In the genomic region with DNA sequence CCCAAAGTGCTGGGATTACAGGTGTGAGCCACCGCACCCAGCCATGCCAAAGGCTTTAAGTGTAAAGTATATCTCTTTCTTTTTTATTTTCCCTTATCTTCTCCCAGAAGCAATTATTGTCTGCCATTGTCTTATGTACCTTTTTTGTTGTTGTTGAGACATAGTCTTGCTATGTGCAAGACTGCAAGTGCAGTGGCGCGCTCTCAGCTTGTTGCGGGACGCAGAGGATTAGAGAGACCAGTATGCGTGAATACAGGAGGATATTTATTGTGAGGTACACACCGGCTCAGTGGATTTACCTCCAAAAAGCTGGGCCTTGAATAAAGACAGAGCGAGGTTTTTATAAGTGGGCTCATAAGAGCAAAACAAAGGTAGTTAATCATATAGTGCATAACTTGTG, we compare ENCODE assay signal across 30 cellular contexts. TPM values are rescaled to one million over a fixed set of nuclear protein-coding genes. Genes with fewer than 3 reads are reported as not detected.
"Had no signal": no experiment of that assay in that cellular context is flagged by ENCODE, and none has a peak within 500 bp of the region (broad histone marks: within the 10 kb centered on the region; RNA-seq: fewer than 3 reads in every experiment).

No MANE protein-coding gene starts in this region.

- H3K27me3 ChIP-seq: stomach, suprapubic skin, testis, thyroid gland, tibial artery, tibial nerve, transverse colon, upper lobe of left lung, upper lobe of right lung, uterus, vagina had no signal

- H3K4me1 ChIP-seq: stomach, suprapubic skin, testis, thyroid gland, tibial nerve, upper lobe of left lung, upper lobe of right lung, uterus, vagina had no signal

- H3K9me3 ChIP-seq: stomach, suprapubic skin, testis, thoracic aorta, thyroid gland, tibial artery, tibial nerve, transverse colon, upper lobe of left lung, upper lobe of right lung, uterus, vagina had no signal

- H3K36me3 ChIP-seq: suprapubic skin, thyroid gland, transverse colon, upper lobe of left lung, upper lobe of right lung, uterus, vagina had no signal

- H3K9me3 Mint-ChIP-seq: stimulated activated effector memory CD8-positive, alpha-beta T cell treated with anti-CD3 and anti-CD28 coated beads, Interleukin-12 subunit alpha, Interleukin-12 subunit beta, amount 100 ng/mL, for 72 hours; stimulated activated memory B cell treated with anti-CD40 and anti-IgM and Interleukin-4, amounts not matched to agents 10 μg/mL and 1 μg/mL and 100 μg/mL, for 72 hours; stimulated activated naive CD8-positive, alpha-beta T cell treated with anti-CD3 and anti-CD28 coated beads, Interleukin-15, amount 100 ng/mL, for 72 hours; stimulated activated naive CD8-positive, alpha-beta T cell treated with anti-CD3 and anti-CD28 coated beads, Interleukin-15, Interleukin-2, amounts not matched to agents 100 ng/mL and 50 ng/mL, for 24 hours; type B pancreatic cell had no signal

- ATAC-seq: stimulated activated effector memory CD8-positive, alpha-beta T cell treated with anti-CD3 and anti-CD28 coated beads, Interleukin-12 subunit alpha, Interleukin-12 subunit beta, amount 100 ng/mL, for 72 hours; stimulated activated memory B cell treated with anti-CD40 and anti-IgM and Interleukin-4, amounts not matched to agents 10 μg/mL and 1 μg/mL and 100 μg/mL, for 72 hours; stimulated activated naive CD8-positive, alpha-beta T cell treated with anti-CD3 and anti-CD28 coated beads, Interleukin-15, amount 100 ng/mL, for 72 hours; stimulated activated naive CD8-positive, alpha-beta T cell treated with anti-CD3 and anti-CD28 coated beads, Interleukin-15, Interleukin-2, amounts not matched to agents 100 U/mL and 50 U/mL, for 24 hours; upper lobe of right lung had no signal

- H3K27ac Mint-ChIP-seq: stimulated activated effector memory CD8-positive, alpha-beta T cell treated with anti-CD3 and anti-CD28 coated beads, Interleukin-12 subunit alpha, Interleukin-12 subunit beta, amount 100 ng/mL, for 72 hours; stimulated activated memory B cell treated with anti-CD40 and anti-IgM and Interleukin-4, amounts not matched to agents 10 μg/mL and 1 μg/mL and 100 μg/mL, for 72 hours; stimulated activated naive CD8-positive, alpha-beta T cell treated with anti-CD3 and anti-CD28 coated beads, Interleukin-15, Interleukin-2, amounts not matched to agents 100 ng/mL and 50 ng/mL, for 24 hours; type B pancreatic cell had no signal

- H3K27me3 Mint-ChIP-seq: stimulated activated memory B cell treated with anti-CD40 and anti-IgM and Interleukin-4, amounts not matched to agents 10 μg/mL and 1 μg/mL and 100 μg/mL, for 72 hours; stimulated activated naive CD8-positive, alpha-beta T cell treated with anti-CD3 and anti-CD28 coated beads, Interleukin-15, amount 100 ng/mL, for 72 hours; stimulated activated naive CD8-positive, alpha-beta T cell treated with anti-CD3 and anti-CD28 coated beads, Interleukin-15, Interleukin-2, amounts not matched to agents 100 ng/mL and 50 ng/mL, for 24 hours; type B pancreatic cell had no signal

- FAIRE-seq: urothelium cell line had no signal

- H3K4me3 Mint-ChIP-seq: stimulated activated effector memory CD8-positive, alpha-beta T cell treated with anti-CD3 and anti-CD28 coated beads, Interleukin-12 subunit alpha, Interleukin-12 subunit beta, amount 100 ng/mL, for 72 hours; stimulated activated memory B cell treated with anti-CD40 and anti-IgM and Interleukin-4, amounts not matched to agents 10 μg/mL and 1 μg/mL and 100 μg/mL, for 72 hours; stimulated activated naive CD8-positive, alpha-beta T cell treated with anti-CD3 and anti-CD28 coated beads, Interleukin-15, amount 100 ng/mL, for 72 hours; stimulated activated naive CD8-positive, alpha-beta T cell treated with anti-CD3 and anti-CD28 coated beads, Interleukin-15, Interleukin-2, amounts not matched to agents 100 ng/mL and 50 ng/mL, for 24 hours; type B pancreatic cell had no signal

- H3K4me1 Mint-ChIP-seq: stimulated activated effector memory CD8-positive, alpha-beta T cell treated with anti-CD3 and anti-CD28 coated beads, Interleukin-12 subunit alpha, Interleukin-12 subunit beta, amount 100 ng/mL, for 72 hours; stimulated activated naive CD8-positive, alpha-beta T cell treated with anti-CD3 and anti-CD28 coated beads, Interleukin-15, amount 100 ng/mL, for 72 hours had no signal

- DNase-seq: stimulated activated CD4-positive, alpha-beta T cell treated with anti-CD3 and anti-CD28 coated beads, Interleukin-2, amount 100 ng/mL, for 48 hours; stimulated activated CD4-positive, alpha-beta T cell treated with anti-CD3 and anti-CD28 coated beads, Interleukin-4, amount 100 ng/mL, for 1 hour; stimulated activated CD4-positive, alpha-beta T cell treated with anti-CD3 and anti-CD28 coated beads, Interleukin-4, amount 100 ng/mL, for 24 hours; stimulated activated CD4-positive, alpha-beta T cell treated with anti-CD3 and anti-CD28 coated beads, Interleukin-4, amount 100 ng/mL, for 4 hours; stimulated activated CD8-positive, alpha-beta memory T cell treated with anti-CD3 and anti-CD28 coated beads, Interleukin-4, amount 100 ng/mL, for 48 hours; stimulated activated naive CD4-positive, alpha-beta T cell; stimulated activated naive CD4-positive, alpha-beta T cell treated with Interleukin-2 at 50 U/mL for 16 hours; stimulated activated naive CD8-positive, alpha-beta T cell treated with anti-CD3 and anti-CD28 coated beads, Interleukin-15, amount 100 ng/mL, for 72 hours; stimulated activated naive CD8-positive, alpha-beta T cell treated with anti-CD3 and anti-CD28 coated beads, Interleukin-15, Interleukin-2, amounts not matched to agents 100 U/mL and 50 U/mL, for 24 hours; stomach; substantia nigra; testis; thyroid gland; tibial artery; transverse colon; trophoblast cell; upper lobe of left lung; upper lobe of right lung; uterus had no signal

- H3K4me3 ChIP-seq: stomach, suprapubic skin, testis, thoracic aorta, thyroid gland, tibial artery, tibial nerve, transverse colon, upper lobe of left lung, upper lobe of right lung, uterus, vagina had no signal

- H3K27ac ChIP-seq: stomach, suprapubic skin, testis, thoracic aorta, thyroid gland, tibial artery, tibial nerve, transverse colon, upper lobe of left lung, upper lobe of right lung, uterus, vagina had no signal

RNA-seq across cellular contexts. Expression of gene TAL2, which starts 43.9 kb away (rescaled TPM):
- total RNA-seq: suprapubic skin, testis, thoracic aorta, thyroid gland, transverse colon, upper lobe of left lung, upper lobe of right lung, ureter, vagina had no signal
- polyA plus RNA-seq: stomach, urinary bladder had no signal
